In genomic region chr15:68414591-68414990, GRCh38 we compare ENCODE assay signal across 16 cellular contexts. TPM values are rescaled to one million over a fixed set of nuclear protein-coding genes. Genes with fewer than 3 reads are reported as not detected.
DNase-seq lines count a peak whose midpoint lies in the region; TF ChIP-seq lines count a peak whose summit lies in the region.
"Had no signal": no experiment of that assay in that cellular context is flagged by ENCODE, and none has a peak within 500 bp of the region (broad histone marks: within the 10 kb centered on the region; RNA-seq: fewer than 3 reads in every experiment).

No MANE protein-coding gene starts in this region.

- no peak overlapping the region for H2AFZ ChIP-seq in mesenchymal stem cell (ENCODE audit: low read depth, low read length)
- H2AFZ ChIP-seq: GM23338 had no signal

- intact Hi-C loops in CD14-positive monocyte (cut with micrococcal nuclease) (no loop called here), ascending aorta (cut with DNase I) (no loop called here)

- no peak overlapping the region for H2BK12ac ChIP-seq in mesenchymal stem cell (ENCODE audit: low read length in 2 of 2)

- H3K4me1 Mint-ChIP-seq in CD14-positive monocyte, result peaks cover 2% of the 10 kb centered on the region

- H3K27ac ChIP-seq in ascending aorta (peak overlapping the region; percentile 8 to 63), mesenchymal stem cell (ENCODE audit: low read length, poor library complexity, severe bottlenecking) (no peak overlapping the region), suprapubic skin (no peak overlapping the region)

- H3K4me1 ChIP-seq in ascending aorta (peaks cover 6 to 26% of the 10 kb centered on the region in 2 donors), mesenchymal stem cell (ENCODE audit: control insufficient read depth, insufficient read depth, low read depth, low read length) (peaks cover 21% of the 10 kb centered on the region), suprapubic skin (peaks cover 14% of the 10 kb centered on the region)

- H3K4me3 ChIP-seq in ascending aorta, result no peak overlapping the region
- H3K4me3 ChIP-seq in mesenchymal stem cell (ENCODE audit: insufficient read depth in 1 of 2, low read depth in 1 of 2, low read length in 2 of 2), result no peak overlapping the region
- H3K4me3 ChIP-seq in suprapubic skin, result no peak overlapping the region
- H3K4me3 ChIP-seq: A549, GM23338 had no signal

- peak overlapping the region; percentile 56 for H2BK15ac ChIP-seq in mesenchymal stem cell (ENCODE audit: low read depth, poor library complexity, severe bottlenecking)

- no peak overlapping the region for H2AK5ac ChIP-seq in mesenchymal stem cell (ENCODE audit: low read length, severe bottlenecking)

- TF ChIP-seq CTCF in CD14-positive monocyte (IDR thresholded peaks at IDR 0.05), result no peak
- no peak for TF ChIP-seq CTCF in ascending aorta (IDR thresholded peaks at IDR 0.05)
- TF ChIP-seq CTCF in suprapubic skin (IDR thresholded peaks at IDR 0.05), result no peak

- H2BK5ac ChIP-seq in mesenchymal stem cell (ENCODE audit: low read depth, low read length, poor library complexity, severe bottlenecking), result no peak overlapping the region

- no peak overlapping the region for H3K4me2 ChIP-seq in mesenchymal stem cell (ENCODE audit: low read length, poor library complexity, severe bottlenecking)
- H3K4me2 ChIP-seq: A549, GM23338 had no signal

- peaks cover 2 to 3% (median 2%) of the 10 kb centered on the region in 3 donors for H3K27me3 Mint-ChIP-seq in CD14-positive monocyte (ENCODE audit: low read depth in 3 of 3)

- H3K27ac Mint-ChIP-seq in CD14-positive monocyte, result no peak overlapping the region
- H3K27ac Mint-ChIP-seq: GM23338 had no signal

- H3K4ac ChIP-seq in mesenchymal stem cell (ENCODE audit: low read depth in 1 of 2, low read length in 2 of 2), result no peak overlapping the region

- H3K4me3 Mint-ChIP-seq in CD14-positive monocyte, result no peak overlapping the region
- H3K4me3 Mint-ChIP-seq: GM23338 had no signal

- H3K27me3 ChIP-seq in ascending aorta, result no peaks in the 10 kb centered on the region
- peaks cover 0 to 4% of the 10 kb centered on the region in 2 experiments for H3K27me3 ChIP-seq in mesenchymal stem cell (ENCODE audit: control insufficient read depth in 1 of 2, insufficient read depth in 1 of 2, low read length in 2 of 2)
- H3K27me3 ChIP-seq in suprapubic skin, result no peaks in the 10 kb centered on the region

- no peaks in the 10 kb centered on the region for H3K36me3 Mint-ChIP-seq in CD14-positive monocyte

- no peak for TF ChIP-seq EP300 in suprapubic skin (IDR thresholded peaks at IDR 0.05)

- TF ChIP-seq POLR2A in suprapubic skin (IDR thresholded peaks at IDR 0.05), result no peak

- peaks cover 24% of the 10 kb centered on the region for H3K79me1 ChIP-seq in mesenchymal stem cell (replicated peaks; ENCODE audit: low read length, poor library complexity, severe bottlenecking)

- DNase-seq in CD14-positive monocyte (ENCODE audit: low spot score) (peak; percentile 16), ascending aorta (ENCODE audit: low spot score in 2 of 2) (peak in 1 of 2 donors; percentile 59), mesenchymal stem cell (no peak), suprapubic skin (ENCODE audit: low spot score in 2 of 2) (peak; percentile 24 to 57), NK-92 (lab: John Stamatoyannopoulos, UW; ENCODE audit: unreplicated experiment) (no peak), inferior parietal cortex (ENCODE audit: extremely low spot score) (no peak), MV-4-11 (lab: John Stamatoyannopoulos, UW) (no peak)
- DNase-seq: COR-L47, DMS153, KBM-7, NCI-H1048, NCI-H1436 treated with DMSO at 0.1 percent for 48 hours, NCI-H2081 treated with DMSO at 0.1 percent for 48 hours, NCI-H510A treated with DMSO at 0.1 percent for 48 hours had no signal

- H3K9ac ChIP-seq in mesenchymal stem cell (ENCODE audit: low read length), result no peak overlapping the region

- no peak overlapping the region for H3K14ac ChIP-seq in mesenchymal stem cell (ENCODE audit: low read length in 2 of 2)

- WGBS in mesenchymal stem cell, result 93% methylated on average over 8 of the region's 8 CpGs
- WGBS in suprapubic skin, result 99% methylated on average over 8 of the region's 8 CpGs

- no peak overlapping the region for H3K18ac ChIP-seq in mesenchymal stem cell (ENCODE audit: low read depth in 1 of 2, low read length in 2 of 2)

- peaks cover 0 to 7% of the 10 kb centered on the region in 2 donors for H3K36me3 ChIP-seq in ascending aorta
- peaks cover 0 to 55% of the 10 kb centered on the region in 2 experiments for H3K36me3 ChIP-seq in mesenchymal stem cell (ENCODE audit: control insufficient read depth in 1 of 2, insufficient read depth in 2 of 2, low read depth in 1 of 2, low read length in 2 of 2)
- H3K36me3 ChIP-seq in suprapubic skin, result no peaks in the 10 kb centered on the region

- H4K8ac ChIP-seq in mesenchymal stem cell (ENCODE audit: low read length), result no peak overlapping the region

- no peak overlapping the region for H3K23ac ChIP-seq in mesenchymal stem cell (ENCODE audit: low read length in 2 of 2)

- H2BK120ac ChIP-seq in mesenchymal stem cell (ENCODE audit: low read depth, low read length), result no peak overlapping the region

- H3K9me3 Mint-ChIP-seq in CD14-positive monocyte, result no peaks in the 10 kb centered on the region
- H3K9me3 Mint-ChIP-seq: GM23338 had no signal

- H3K9me3 ChIP-seq in ascending aorta (no peaks in the 10 kb centered on the region), mesenchymal stem cell (ENCODE audit: control insufficient read depth, low read length) (no peaks in the 10 kb centered on the region), suprapubic skin (no peaks in the 10 kb centered on the region)
- H3K9me3 ChIP-seq: A549 had no signal

- no peak overlapping the region for H4K91ac ChIP-seq in mesenchymal stem cell (ENCODE audit: low read length)

RNA-seq across cellular contexts. Expression of gene ITGA11, which starts 17.4 kb away (rescaled TPM):
- under 1 TPM in 1 of 2 donors, not detected in 1; 0.01 TPM for polyA plus RNA-seq in CD14-positive monocyte
- total RNA-seq in ascending aorta, result 136 TPM
- 146 TPM for polyA plus RNA-seq in mesenchymal stem cell (2013, experiment 1 of 2)
- 150 TPM for polyA plus RNA-seq in mesenchymal stem cell (2013, experiment 2 of 2)
- 1 to 10 TPM in 3 of 4 donors, under 1 TPM in 1; 0.83 to 3.6 (median 2.0) TPM for total RNA-seq in suprapubic skin

Comparison
In these comparisons a context has a peak if more than half of its experiments do, and no peak if none do; other contexts are left out.
1. DNase-seq: peak in CD14-positive monocyte (single experiment) and suprapubic skin (2 of 2); none in mesenchymal stem cell (single experiment), NK-92 (single experiment), inferior parietal cortex (single experiment) and MV-4-11 (single experiment).
2. H3K27ac ChIP-seq: peak in ascending aorta (2 of 2); none in mesenchymal stem cell (single experiment) and suprapubic skin (single experiment).
3. RNA of gene ITGA11, which starts 17.4 kb away (total RNA-seq): 136 TPM in ascending aorta (single experiment); 0.83 to 3.6 TPM in suprapubic skin; every median in the first group is over 10 times any median in the second.